ENCODE assay signal across 8 cellular contexts in genomic region chrX:123961268-123962005, GRCh38. TPM values are rescaled to one million over a fixed set of nuclear protein-coding genes. Genes with fewer than 3 reads are reported as not detected.
DNase-seq lines count a peak whose midpoint lies in the region; ATAC-seq and TF ChIP-seq lines count a peak whose summit lies in the region.

TSS of gene STAG2 (plus strand) at chrX:123961706. CDS start at chrX:124022628, 60,922 bp downstream.

- H3K27me3 ChIP-seq in smooth muscle cell (ENCODE audit: low read depth) = no peaks in the 10 kb centered on the region

- ATAC-seq in GM21529 (IDR thresholded peaks at IDR 0.05; ENCODE audit: unreplicated experiment) = no peak

- H3K9ac ChIP-seq in smooth muscle cell (ENCODE audit: low read depth) = peak within 1 kb of the TSS; percentile 98

- CTCF ChIA-PET in HEK293 (lab: Yijun Ruan, JAX) = interaction anchor here (1.8 kb wide), 1 partner anchor 15 kb away, joined by 4 read pairs; no protein-coding TSS in a partner anchor

- H3K27ac ChIP-seq in HEK293 (ENCODE audit: extremely low read depth, low read depth, low read length) (peak within 1 kb of the TSS; percentile 99), smooth muscle cell (ENCODE audit: low read depth) (peak within 1 kb of the TSS; percentile 99)

- H3K4me3 ChIP-seq in HEK293 (ENCODE audit: low read depth, low read length) = peak within 1 kb of the TSS; percentile 72
- peak within 1 kb of the TSS; percentile 89 for H3K4me3 ChIP-seq in smooth muscle cell

- H3F3A ChIP-seq in smooth muscle cell (ENCODE audit: low read depth) = peaks cover 6% of the 10 kb centered on the region

- POLR2A ChIA-PET in HEK293 (lab: Yijun Ruan, JAX) = interaction anchor here (0.6 to 0.8 kb wide), 3 partner anchors 88 to 130 kb away, joined by 3 to 7 read pairs (median 4); no protein-coding TSS in a partner anchor

- no peaks in the 10 kb centered on the region for H3K9me3 ChIP-seq in HEK293 (ENCODE audit: control insufficient read depth, insufficient read depth, low read depth, low read length)
- no peaks in the 10 kb centered on the region for H3K9me3 ChIP-seq in smooth muscle cell (replicated peaks; ENCODE audit: low read depth)

- peak within 1 kb of the TSS; percentile 89 for H3K4me2 ChIP-seq in smooth muscle cell

- H3K4me1 ChIP-seq in HEK293 (ENCODE audit: control insufficient read depth, insufficient read depth, low read length) (no peaks in the 10 kb centered on the region), smooth muscle cell (ENCODE audit: low read depth) (peaks cover 15% of the 10 kb centered on the region)

- H3K36me3 ChIP-seq in HEK293 (ENCODE audit: control insufficient read depth in 2 of 2, insufficient read depth in 1 of 2, low read length in 2 of 2) (no peaks in the 10 kb centered on the region; a peak in 1 of 3 replicates), smooth muscle cell (ENCODE audit: low read depth) (no peaks in the 10 kb centered on the region)

- TF ChIP-seq CTCF in HEK293 (tag by site-specific recombination; IDR thresholded peaks at IDR 0.05) (no peak), smooth muscle cell (IDR thresholded peaks at IDR 0.05; ENCODE audit: borderline replicate concordance, insufficient read depth, poor library complexity, severe bottlenecking) (no peak)

- H2AFZ ChIP-seq in smooth muscle cell (ENCODE audit: low read depth) = no peak within 1 kb of the TSS

- DNase-seq in AG20443 (ENCODE audit: low spot score) (peak; percentile 56), NCI-H524 (lab: John Stamatoyannopoulos, UW) (peak; percentile 91), cerebellum (ENCODE audit: low spot score) (peak; percentile 71), islet precursor cell (peak; percentile 89), smooth muscle cell (lab: John Stamatoyannopoulos, UW; ENCODE audit: unreplicated experiment) (peak; percentile 22)
- DNase-seq in activated CD4-positive, alpha-beta T cell treated with anti-CD3 and anti-CD28 coated beads for 24 hours (ENCODE audit: low read depth in 2 of 2) = peak; percentile 34 to 35

- WGBS in smooth muscle cell (ENCODE audit: low lambda C conversion rate) = 51% methylated on average over 23 of the region's 38 CpGs

- peaks cover 31% of the 10 kb centered on the region for H3K79me2 ChIP-seq in smooth muscle cell (ENCODE audit: low read depth)

- H4K20me1 ChIP-seq in smooth muscle cell (ENCODE audit: low read depth) = peaks cover 27% of the 10 kb centered on the region

TF ChIP-seq in HEK293, 187 proteins besides CTCF, POLR2A, EP300 and RAD21 (continues in another document):
- TF ChIP-seq, protein P1, sequence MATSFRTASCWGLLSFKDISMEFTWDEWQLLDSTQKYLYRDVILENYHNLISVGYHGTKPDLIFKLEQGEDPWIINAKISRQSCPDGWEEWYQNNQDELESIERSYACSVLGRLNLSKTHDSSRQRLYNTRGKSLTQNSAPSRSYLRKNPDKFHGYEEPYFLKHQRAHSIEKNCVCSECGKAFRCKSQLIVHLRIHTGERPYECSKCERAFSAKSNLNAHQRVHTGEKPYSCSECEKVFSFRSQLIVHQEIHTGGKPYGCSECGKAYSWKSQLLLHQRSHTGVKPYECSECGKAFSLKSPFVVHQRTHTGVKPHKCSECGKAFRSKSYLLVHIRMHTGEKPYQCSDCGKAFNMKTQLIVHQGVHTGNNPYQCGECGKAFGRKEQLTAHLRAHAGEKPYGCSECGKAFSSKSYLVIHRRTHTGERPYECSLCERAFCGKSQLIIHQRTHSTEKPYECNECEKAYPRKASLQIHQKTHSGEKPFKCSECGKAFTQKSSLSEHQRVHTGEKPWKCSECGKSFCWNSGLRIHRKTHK (tag by site-specific recombination; IDR thresholded peaks at IDR 0.05) = no peak
- TF ChIP-seq REST (tag by site-specific recombination; IDR thresholded peaks at IDR 0.05) (no peak), ZNF174 (tag by site-specific recombination; IDR thresholded peaks at IDR 0.05) (no peak), ZBTB49 (tag by site-specific recombination; IDR thresholded peaks at IDR 0.05; ENCODE audit: low read depth) (no peak), ZNF169 (tag by site-specific recombination; IDR thresholded peaks at IDR 0.05) (no peak), ZNF248 (tag by site-specific recombination; IDR thresholded peaks at IDR 0.05) (no peak), ZNF292 (tag by site-specific recombination; IDR thresholded peaks at IDR 0.05; ENCODE audit: borderline replicate concordance, low read depth) (no peak), REPIN1 (tag by site-specific recombination; IDR thresholded peaks at IDR 0.05; ENCODE audit: low read depth) (no peak), ZNF670 (tag by site-specific recombination; IDR thresholded peaks at IDR 0.05; ENCODE audit: low read depth) (no peak)
- TF ChIP-seq, protein P2, sequence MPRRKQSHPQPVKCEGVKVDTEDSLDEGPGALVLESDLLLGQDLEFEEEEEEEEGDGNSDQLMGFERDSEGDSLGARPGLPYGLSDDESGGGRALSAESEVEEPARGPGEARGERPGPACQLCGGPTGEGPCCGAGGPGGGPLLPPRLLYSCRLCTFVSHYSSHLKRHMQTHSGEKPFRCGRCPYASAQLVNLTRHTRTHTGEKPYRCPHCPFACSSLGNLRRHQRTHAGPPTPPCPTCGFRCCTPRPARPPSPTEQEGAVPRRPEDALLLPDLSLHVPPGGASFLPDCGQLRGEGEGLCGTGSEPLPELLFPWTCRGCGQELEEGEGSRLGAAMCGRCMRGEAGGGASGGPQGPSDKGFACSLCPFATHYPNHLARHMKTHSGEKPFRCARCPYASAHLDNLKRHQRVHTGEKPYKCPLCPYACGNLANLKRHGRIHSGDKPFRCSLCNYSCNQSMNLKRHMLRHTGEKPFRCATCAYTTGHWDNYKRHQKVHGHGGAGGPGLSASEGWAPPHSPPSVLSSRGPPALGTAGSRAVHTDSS (tag by site-specific recombination; IDR thresholded peaks at IDR 0.05) = no peak
- TF ChIP-seq, protein P3, sequence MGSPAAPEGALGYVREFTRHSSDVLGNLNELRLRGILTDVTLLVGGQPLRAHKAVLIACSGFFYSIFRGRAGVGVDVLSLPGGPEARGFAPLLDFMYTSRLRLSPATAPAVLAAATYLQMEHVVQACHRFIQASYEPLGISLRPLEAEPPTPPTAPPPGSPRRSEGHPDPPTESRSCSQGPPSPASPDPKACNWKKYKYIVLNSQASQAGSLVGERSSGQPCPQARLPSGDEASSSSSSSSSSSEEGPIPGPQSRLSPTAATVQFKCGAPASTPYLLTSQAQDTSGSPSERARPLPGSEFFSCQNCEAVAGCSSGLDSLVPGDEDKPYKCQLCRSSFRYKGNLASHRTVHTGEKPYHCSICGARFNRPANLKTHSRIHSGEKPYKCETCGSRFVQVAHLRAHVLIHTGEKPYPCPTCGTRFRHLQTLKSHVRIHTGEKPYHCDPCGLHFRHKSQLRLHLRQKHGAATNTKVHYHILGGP (tag by site-specific recombination; IDR thresholded peaks at IDR 0.05) = no peak
- TF ChIP-seq, protein P4, sequence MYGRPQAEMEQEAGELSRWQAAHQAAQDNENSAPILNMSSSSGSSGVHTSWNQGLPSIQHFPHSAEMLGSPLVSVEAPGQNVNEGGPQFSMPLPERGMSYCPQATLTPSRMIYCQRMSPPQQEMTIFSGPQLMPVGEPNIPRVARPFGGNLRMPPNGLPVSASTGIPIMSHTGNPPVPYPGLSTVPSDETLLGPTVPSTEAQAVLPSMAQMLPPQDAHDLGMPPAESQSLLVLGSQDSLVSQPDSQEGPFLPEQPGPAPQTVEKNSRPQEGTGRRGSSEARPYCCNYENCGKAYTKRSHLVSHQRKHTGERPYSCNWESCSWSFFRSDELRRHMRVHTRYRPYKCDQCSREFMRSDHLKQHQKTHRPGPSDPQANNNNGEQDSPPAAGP (tag by site-specific recombination; IDR thresholded peaks at IDR 0.05) = peak; percentile 10; the same call in 1 of the 2 replicates

RNA-seq across cellular contexts. Expression of gene STAG2, which starts in this region (rescaled TPM):
- total RNA-seq in cerebellum (90.6 TPM), smooth muscle cell (62.4 and 68.7 TPM in 2 replicates)
- polyA plus RNA-seq in smooth muscle cell = 14.3 and 14.5 TPM in 2 replicates

Comparison
In these comparisons a context has a peak if more than half of its experiments do, and no peak if none do; other contexts are left out.
1. DNase-seq: peak in every context shown above with its lines; median percentile 91 in NCI-H524; 89 in islet precursor cell; 71 in cerebellum; 56 in AG20443; 34 in activated CD4-positive, alpha-beta T cell treated with anti-CD3 and anti-CD28 coated beads for 24 hours; 22 in smooth muscle cell.